In the genomic region with DNA sequence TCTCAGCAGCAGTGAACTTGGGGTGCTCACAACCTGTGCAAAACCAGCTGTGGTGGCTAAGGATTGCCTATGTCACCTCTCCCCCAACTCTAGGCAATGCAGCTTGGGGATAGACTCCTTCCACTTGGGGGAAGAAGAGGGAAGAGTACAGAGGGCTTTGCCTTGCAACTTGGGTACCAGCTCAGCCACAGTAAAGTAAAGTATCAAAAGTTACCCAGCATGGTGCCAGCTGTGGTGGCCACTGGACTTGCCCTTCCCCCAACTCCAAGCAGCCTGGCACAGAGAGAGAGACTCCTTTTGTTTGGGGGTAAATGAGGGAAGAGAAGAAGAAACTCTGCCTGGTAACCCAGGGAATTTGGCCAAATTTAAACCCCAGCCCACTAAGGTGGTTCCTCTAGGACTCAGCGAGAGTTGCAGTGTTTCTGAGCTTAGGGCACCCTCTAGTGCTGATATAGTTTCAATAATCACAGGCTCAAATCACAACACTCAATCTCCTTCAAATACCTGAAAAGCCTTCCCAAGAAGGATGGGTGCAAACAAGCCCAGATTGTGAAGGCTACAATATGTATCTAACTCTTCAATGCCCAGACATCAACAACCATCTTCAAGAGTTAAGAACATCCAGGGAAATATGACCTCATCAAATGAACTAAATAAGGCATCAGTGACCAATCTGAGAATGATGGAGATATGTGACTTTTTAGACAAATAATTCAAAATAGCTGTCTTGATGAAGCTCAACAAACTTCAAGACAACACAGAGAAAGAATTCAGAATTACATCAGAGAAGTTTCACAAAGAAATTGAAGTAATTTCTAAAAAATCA, we compare ENCODE assay signal across 9 cellular contexts. TPM values are rescaled to one million over a fixed set of nuclear protein-coding genes. Genes with fewer than 3 reads are reported as not detected.
A peak's percentile ranks its signal among the peaks of the same experiment; 100 is the strongest.
DNase-seq lines count a peak whose midpoint lies in the region; ATAC-seq and TF ChIP-seq lines count a peak whose summit lies in the region.
"Had no signal": no experiment of that assay in that cellular context is flagged by ENCODE, and none has a peak within 500 bp of the region (broad histone marks: within the 10 kb centered on the region; RNA-seq: fewer than 3 reads in every experiment).

No MANE protein-coding gene starts in this region.

- TF ChIP-seq CTCF in astrocyte of the spinal cord (IDR thresholded peaks at IDR 0.05; ENCODE audit: low read depth, low read length), result peak; percentile 15

- H3K4me1 Mint-ChIP-seq in memory B cell, result no peaks in the 10 kb centered on the region
- no peaks in the 10 kb centered on the region for H3K4me1 Mint-ChIP-seq in activated T-cell treated with anti-CD3 and anti-CD28 coated beads, Interleukin-2, amount 50 U/mL, for 24 hours (ENCODE audit: low read depth)

- intact Hi-C loops in sciatic nerve (cut with DNase I), result no loop called here

- H3K27ac Mint-ChIP-seq in memory B cell, result no peak overlapping the region
- no peak overlapping the region for H3K27ac Mint-ChIP-seq in activated T-cell treated with anti-CD3 and anti-CD28 coated beads, Interleukin-2, amount 50 U/mL, for 24 hours

- ATAC-seq in memory B cell (ENCODE audit: low read depth) (peak; percentile 39), HG02884 (IDR thresholded peaks at IDR 0.05; ENCODE audit: unreplicated experiment) (no peak), sciatic nerve (no peak)

- H3K9me3 Mint-ChIP-seq in memory B cell, result no peaks in the 10 kb centered on the region
- no peaks in the 10 kb centered on the region for H3K9me3 Mint-ChIP-seq in activated T-cell treated with anti-CD3 and anti-CD28 coated beads, Interleukin-2, amount 50 U/mL, for 24 hours

- no peak overlapping the region for H3K4me3 ChIP-seq in astrocyte of the spinal cord (ENCODE audit: low read depth, low read length)

- H3K27me3 Mint-ChIP-seq in memory B cell, result peaks cover 17% of the 10 kb centered on the region
- H3K27me3 Mint-ChIP-seq in activated T-cell treated with anti-CD3 and anti-CD28 coated beads, Interleukin-2, amount 50 U/mL, for 24 hours, result peaks cover 36% of the 10 kb centered on the region

- peak; percentile 14 for DNase-seq in EH (ENCODE audit: low read depth)
- DNase-seq in M059J (ENCODE audit: low read depth), result peak; percentile 57
- no peak for DNase-seq in astrocyte of the spinal cord (ENCODE audit: low read depth, low spot score)
- DNase-seq in memory B cell (ENCODE audit: low spot score in 2 of 2), result no peak
- DNase-seq in activated T-cell treated with anti-CD3 and anti-CD28 coated beads, Interleukin-2, amount 50 U/mL, for 24 hours, result no peak
- DNase-seq in cerebellar nuclear complex (lab: John Stamatoyannopoulos, UW), result no peak
- DNase-seq in sciatic nerve (ENCODE audit: low spot score), result no peak

- in situ Hi-C loops in astrocyte of the spinal cord (cut with HindIII; ENCODE audit: low sequenced_read_pairs), result no loop called here

- H3K4me3 Mint-ChIP-seq in memory B cell, result no peak overlapping the region
- H3K4me3 Mint-ChIP-seq in activated T-cell treated with anti-CD3 and anti-CD28 coated beads, Interleukin-2, amount 50 U/mL, for 24 hours, result no peak overlapping the region

- no peaks in the 10 kb centered on the region for H3K36me3 Mint-ChIP-seq in memory B cell
- no peaks in the 10 kb centered on the region for H3K36me3 Mint-ChIP-seq in activated T-cell treated with anti-CD3 and anti-CD28 coated beads, Interleukin-2, amount 50 U/mL, for 24 hours (ENCODE audit: low read depth)

RNA-seq across cellular contexts. Expression of a gene that starts 7.6 kb away (rescaled TPM):
- total RNA-seq in M059J (2014; rRNA removed; shearing (Covaris generic)), result 1.1 and 4.7 TPM in 2 replicates
- not detected for total RNA-seq in sciatic nerve
- total RNA-seq: urinary bladder had no signal

RNA-seq across cellular contexts. Expression of a gene that starts 30.0 kb away (rescaled TPM):
- total RNA-seq in M059J (2014; rRNA removed; shearing (Covaris generic)), result not detected in 2 replicates
- total RNA-seq in sciatic nerve, result not detected
- total RNA-seq: urinary bladder had no signal

RNA-seq across cellular contexts. Expression of a gene that starts 38.0 kb away (rescaled TPM):
- total RNA-seq in M059J (2014; rRNA removed; shearing (Covaris generic)), result 0.05 TPM in 1 of 2 replicates, not detected in the other
- not detected for total RNA-seq in sciatic nerve
- total RNA-seq: urinary bladder had no signal

Comparison
In these comparisons a context has a peak if more than half of its experiments do, and no peak if none do; other contexts are left out.
1. DNase-seq: peak in EH (single experiment) and M059J (single experiment); none in astrocyte of the spinal cord (single experiment), memory B cell (0 of 2), activated T-cell treated with anti-CD3 and anti-CD28 coated beads, Interleukin-2, amount 50 U/mL, for 24 hours (single experiment), cerebellar nuclear complex (0 of 2) and sciatic nerve (single experiment).